Comparison of ENCODE assay signal across 2 cellular contexts in the genomic region with DNA sequence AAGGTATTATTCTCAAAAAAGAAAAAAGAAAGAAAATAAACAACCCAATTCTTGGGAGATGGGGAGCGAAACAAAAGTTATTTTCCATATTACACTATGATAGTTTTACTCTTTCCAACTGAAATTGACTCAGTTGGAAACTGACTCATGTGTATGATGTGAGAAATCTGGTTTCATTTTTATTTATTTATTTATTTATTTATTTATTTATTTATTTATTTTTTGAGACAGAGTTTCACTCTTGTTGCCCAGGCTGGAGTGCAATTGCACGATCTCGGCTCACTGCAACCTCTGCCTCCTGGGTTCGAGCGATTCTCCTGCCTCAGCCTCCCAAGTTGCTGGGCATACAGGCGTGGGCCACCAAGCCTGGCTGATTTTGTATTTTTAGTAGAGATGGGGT. TPM values are rescaled to one million over a fixed set of nuclear protein-coding genes. Genes with fewer than 3 reads are reported as not detected.
"Had no signal": no experiment of that assay in that cellular context is flagged by ENCODE, and none has a peak within 500 bp of the region (broad histone marks: within the 10 kb centered on the region; RNA-seq: fewer than 3 reads in every experiment).

No MANE protein-coding gene starts in this region.

RNA-seq across cellular contexts. Expression of a gene that starts 11.3 kb away (rescaled TPM):
- total RNA-seq: OCI-LY7, PC-9 had no signal
